9 cellular contexts compared by ENCODE assay signal in genomic region chr6:156451726-156452125, GRCh38.
"Had no signal": no experiment of that assay in that cellular context is flagged by ENCODE, and none has a peak within 500 bp of the region (broad histone marks: within the 10 kb centered on the region; RNA-seq: fewer than 3 reads in every experiment).

No MANE protein-coding gene starts in this region.

- DNase-seq: GM23248, GOT3, H7, HFFc6, IMR-90, KBM-7 had no signal

- H3K9ac ChIP-seq: GM23248 had no signal

- H2AFZ ChIP-seq: GM23248 had no signal

- H3K27ac ChIP-seq: GM23248, HL-60 had no signal

- H3K27ac Mint-ChIP-seq: HFFc6 had no signal

- H3K9me3 ChIP-seq: HAP-1 had no signal

- H3K36me3 ChIP-seq: HAP-1 had no signal

- H3K4me3 ChIP-seq: GM23248, HAP-1 had no signal

- H3K4me3 Mint-ChIP-seq: HFFc6 had no signal

- H3K4me1 ChIP-seq: HAP-1 had no signal

- ATAC-seq: HCT116 had no signal
